ENCODE assay signal across 7 cellular contexts in the genomic region with DNA sequence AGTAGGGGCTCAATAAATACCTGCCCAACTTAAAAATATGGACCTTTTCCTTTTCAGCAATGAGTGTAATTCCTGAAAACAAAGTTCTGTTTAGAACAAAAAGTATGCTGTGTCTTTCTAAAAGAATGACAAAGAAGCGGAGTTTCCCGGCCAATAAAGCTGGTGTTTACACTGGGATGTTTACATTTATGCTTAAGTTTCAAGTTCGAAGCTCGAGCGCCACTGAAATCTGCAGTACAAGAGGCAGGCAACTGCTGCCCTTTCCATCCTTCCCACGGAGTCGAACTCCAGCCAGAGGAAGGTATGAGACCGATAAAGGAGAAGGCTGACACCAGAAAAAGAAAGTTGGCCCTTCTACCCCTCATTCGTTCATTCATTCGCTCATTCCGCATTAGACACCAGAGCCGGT. TPM values are rescaled to one million over a fixed set of nuclear protein-coding genes. Genes with fewer than 3 reads are reported as not detected.
DNase-seq lines count a peak whose midpoint lies in the region; ATAC-seq and TF ChIP-seq lines count a peak whose summit lies in the region.

No MANE protein-coding gene starts in this region.

- H3K27me3 Mint-ChIP-seq in H9 (ENCODE audit: low read depth) = no peaks in the 10 kb centered on the region; the same call in 1 of the 2 replicates
- H3K27me3 Mint-ChIP-seq in stimulated activated naive B cell treated with anti-CD40 and anti-IgM and Interleukin-4, amounts not matched to agents 10 μg/mL and 1 μg/mL and 100 μg/mL, for 72 hours = peaks cover 0 to 7% of the 10 kb centered on the region in 2 donors

- no peak overlapping the region for H3K18ac ChIP-seq in H9 (ENCODE audit: insufficient read length, low read depth, low read length)

- peak overlapping the region; percentile 66 for H3K9ac ChIP-seq in H9 (ENCODE audit: extremely low read depth, insufficient read length, low read length)

- H3K27ac Mint-ChIP-seq in H9 = peak overlapping the region; percentile 83 to 96 (median 90); a peak in 6 of 7 replicates
- peak overlapping the region; percentile 92 for H3K27ac Mint-ChIP-seq in stimulated activated naive B cell treated with anti-CD40 and anti-IgM and Interleukin-4, amounts not matched to agents 10 μg/mL and 1 μg/mL and 100 μg/mL, for 72 hours

- H3K9me3 ChIP-seq in H9 (ENCODE audit: control insufficient read depth, low read depth, low read length) (peaks cover 40% of the 10 kb centered on the region), WERI-Rb-1 (ENCODE audit: severe bottlenecking) (no peaks in the 10 kb centered on the region), right cardiac atrium (ENCODE audit: control insufficient read depth, low read length) (no peaks in the 10 kb centered on the region)

- no peak overlapping the region for H2AFZ ChIP-seq in H9 (ENCODE audit: low read length)

- H3K4me2 ChIP-seq in H9 (ENCODE audit: insufficient read depth, insufficient read length, low read length) = peak overlapping the region; percentile 77

- no peak overlapping the region for H2BK5ac ChIP-seq in H9 (ENCODE audit: insufficient read length, low read length)

- TF ChIP-seq CTCF in H9 (conservative IDR thresholded peaks at IDR 0.05) = no peak
- no peak for TF ChIP-seq CTCF in WERI-Rb-1 (IDR thresholded peaks at IDR 0.05; ENCODE audit: low read depth, low read length)

- no CpG with 5 or more reads among the region's 12 CpGs for WGBS in H9 (ENCODE audit: extremely low coverage, insufficient read length, low lambda C conversion rate)
- WGBS in right cardiac atrium = under 1% methylated on average over 12 of the region's 12 CpGs

- intact Hi-C loops in right cardiac atrium (cut with DNase I) = no loop called here

- H3K27ac ChIP-seq in H9 (ENCODE audit: insufficient read length, low read depth, low read length) (no peak overlapping the region), WERI-Rb-1 (peak overlapping the region; percentile 86), right cardiac atrium (ENCODE audit: low read length) (peak overlapping the region; percentile 91)

- H3T11ph ChIP-seq in H9 (ENCODE audit: low read length) = no peak overlapping the region

- H3K27me3 ChIP-seq in H9 (ENCODE audit: insufficient read depth, low read length) (no peaks in the 10 kb centered on the region), WERI-Rb-1 (ENCODE audit: insufficient read depth, low read depth, severe bottlenecking) (peaks cover 28% of the 10 kb centered on the region), right cardiac atrium (ENCODE audit: control insufficient read depth, insufficient read depth) (no peaks in the 10 kb centered on the region)

- H4K8ac ChIP-seq in H9 (replicated peaks; ENCODE audit: insufficient read length, low read depth, low read length) = no peak overlapping the region

- H4K5ac ChIP-seq in H9 (ENCODE audit: insufficient read length, low read depth, low read length) = no peak overlapping the region

- no peak overlapping the region for H4K91ac ChIP-seq in H9 (ENCODE audit: insufficient read length, low read depth, low read length)

- peaks cover 7 to 14% (median 9%) of the 10 kb centered on the region in 3 experiments for H3K36me3 Mint-ChIP-seq in H9 (ENCODE audit: insufficient read depth in 1 of 3, low read depth in 3 of 3)
- no peaks in the 10 kb centered on the region for H3K36me3 Mint-ChIP-seq in stimulated activated naive B cell treated with anti-CD40 and anti-IgM and Interleukin-4, amounts not matched to agents 10 μg/mL and 1 μg/mL and 100 μg/mL, for 72 hours

- H3K79me2 ChIP-seq in H9 (ENCODE audit: insufficient read depth, low read length) = no peaks in the 10 kb centered on the region; the same call in 1 of the 2 replicates

- H4K20me1 ChIP-seq in H9 (ENCODE audit: control insufficient read depth, insufficient read depth, insufficient read length) = no peaks in the 10 kb centered on the region

- H3K56ac ChIP-seq in H9 (ENCODE audit: insufficient read length, low read depth, low read length) = no peak overlapping the region

- peaks cover 6% of the 10 kb centered on the region for H3K23me2 ChIP-seq in H9 (ENCODE audit: insufficient read length, low read depth, low read length, poor library complexity, severe bottlenecking)

- H3K23ac ChIP-seq in H9 (ENCODE audit: insufficient read length, low read depth, low read length) = no peak overlapping the region

- H3K9me3 Mint-ChIP-seq in H9 = peaks cover 55 to 57% of the 10 kb centered on the region in 2 experiments
- no peaks in the 10 kb centered on the region for H3K9me3 Mint-ChIP-seq in stimulated activated naive B cell treated with anti-CD40 and anti-IgM and Interleukin-4, amounts not matched to agents 10 μg/mL and 1 μg/mL and 100 μg/mL, for 72 hours

- H3K4me1 ChIP-seq in H9 (ENCODE audit: insufficient read depth, low read length) (no peaks in the 10 kb centered on the region), right cardiac atrium (ENCODE audit: control insufficient read depth, insufficient read depth, low read length) (no peaks in the 10 kb centered on the region)

- H3K4me3 ChIP-seq in WERI-Rb-1 (ENCODE audit: low read depth, low read length) = peak overlapping the region; percentile 49
- H3K4me3 ChIP-seq in right cardiac atrium (ENCODE audit: low read length) = peak overlapping the region; percentile 94

- no peak overlapping the region for H3K14ac ChIP-seq in H9 (ENCODE audit: insufficient read depth, low read length)

- no peak overlapping the region for H2BK15ac ChIP-seq in H9 (ENCODE audit: low read depth, low read length)

- H3K79me1 ChIP-seq in H9 (ENCODE audit: insufficient read depth, low read depth, low read length, poor library complexity, severe bottlenecking) = no peaks in the 10 kb centered on the region

- H3K4ac ChIP-seq in H9 (ENCODE audit: low read depth, low read length) = no peak overlapping the region

- H3K4me1 Mint-ChIP-seq in H9 = peaks cover 4 to 7% of the 10 kb centered on the region in 2 experiments; a peak in 3 of 4 replicates
- no peaks in the 10 kb centered on the region for H3K4me1 Mint-ChIP-seq in stimulated activated naive B cell treated with anti-CD40 and anti-IgM and Interleukin-4, amounts not matched to agents 10 μg/mL and 1 μg/mL and 100 μg/mL, for 72 hours

- no peak overlapping the region for H2BK12ac ChIP-seq in H9 (ENCODE audit: insufficient read length, low read depth, low read length)

- H2AK5ac ChIP-seq in H9 (ENCODE audit: insufficient read length, low read length) = no peak overlapping the region

- H2BK20ac ChIP-seq in H9 (ENCODE audit: low read depth, low read length, poor library complexity, severe bottlenecking) = no peak overlapping the region

- DNase-seq in H9 (no peak), WERI-Rb-1 (no peak), right cardiac atrium (no peak), ureter (ENCODE audit: low spot score) (no peak), H4 (ENCODE audit: low spot score) (no peak)
- DNase-seq in stimulated activated naive B cell treated with anti-CD40 and anti-IgM and Interleukin-4, amounts not matched to agents 10 μg/mL and 1 μg/mL and 100 μg/mL, for 72 hours = no peak
- no peak for DNase-seq in stimulated activated CD4-positive, alpha-beta T cell treated with anti-CD3 and anti-CD28 coated beads, Interleukin-1b, Interleukin-23, amount 100 ng/mL, for 48 hours

- no peak for ATAC-seq in right cardiac atrium
- ATAC-seq in stimulated activated naive B cell treated with anti-CD40 and anti-IgM and Interleukin-4, amounts not matched to agents 10 μg/mL and 1 μg/mL and 100 μg/mL, for 72 hours (replicated peaks) = no peak

- H2BK120ac ChIP-seq in H9 (ENCODE audit: low read depth, low read length, poor library complexity, severe bottlenecking) = no peak overlapping the region

- peak overlapping the region; percentile 76 to 89 for H3K4me3 Mint-ChIP-seq in H9
- peak overlapping the region; percentile 79 to 81 for H3K4me3 Mint-ChIP-seq in stimulated activated naive B cell treated with anti-CD40 and anti-IgM and Interleukin-4, amounts not matched to agents 10 μg/mL and 1 μg/mL and 100 μg/mL, for 72 hours

- H3K36me3 ChIP-seq in WERI-Rb-1 = peaks cover 14% of the 10 kb centered on the region

RNA-seq across cellular contexts. Expression of gene HTATSF1, which starts 1.0 kb away (rescaled TPM):
- total RNA-seq in H9 (2021) (49.5 and 51.5 TPM in 2 replicates), right cardiac atrium (10 to 100 TPM; 53.5 to 61.6 (median 56.7) TPM), ureter (47.1 TPM)
- 60.0 TPM for polyA plus RNA-seq in right cardiac atrium
- 47.6 and 58.8 TPM in 2 replicates for total RNA-seq in H4 (2014; rRNA removed; shearing (Covaris generic))

RNA-seq across cellular contexts. Expression of gene BRS3, which starts 8.6 kb away (rescaled TPM):
- total RNA-seq in H9 (2021) (not detected in 2 replicates), right cardiac atrium (not detected), ureter (0.18 TPM)
- not detected for polyA plus RNA-seq in right cardiac atrium
- not detected in 2 replicates for total RNA-seq in H4 (2014; rRNA removed; shearing (Covaris generic))

RNA-seq across cellular contexts. Expression of gene VGLL1, which starts 35.7 kb away (rescaled TPM):
- total RNA-seq in H9 (2021) (not detected in 2 replicates), right cardiac atrium (not detected), ureter (85.6 TPM)
- polyA plus RNA-seq in right cardiac atrium = not detected
- total RNA-seq in H4 (2014; rRNA removed; shearing (Covaris generic)) = not detected in 2 replicates

Comparison
In these comparisons a context has a peak if more than half of its experiments do, and no peak if none do; other contexts are left out.
1. RNA of gene VGLL1, which starts 35.7 kb away (total RNA-seq): 85.6 TPM in ureter (single experiment); not detected in H9, not detected in right cardiac atrium and not detected in H4; every median in the first group is over 10 times any median in the second.